Comparison of ENCODE assay signal across 8 cellular contexts in genomic region chr19:632228-633067, GRCh38. TPM values are rescaled to one million over a fixed set of nuclear protein-coding genes. Genes with fewer than 3 reads are reported as not detected.
DNase-seq lines count a peak whose midpoint lies in the region; ATAC-seq, FAIRE-seq and TF ChIP-seq lines count a peak whose summit lies in the region.

No MANE protein-coding gene starts in this region.

- no peaks in the 10 kb centered on the region for H3K27me3 Mint-ChIP-seq in activated CD8-positive, alpha-beta memory T cell treated with anti-CD3 and anti-CD28 coated beads, Interleukin-2, amount 10 ng/mL, durations not matched to agents 7 days and 5 days

- no peak for FAIRE-seq in pancreas (lab: Jason Lieb, UNC)

- H3K4me3 ChIP-seq in DOHH2 (ENCODE audit: low read length) = peak overlapping the region; percentile 98
- peak overlapping the region; percentile 97 for H3K4me3 ChIP-seq in Karpas-422 (ENCODE audit: low read length)
- peak overlapping the region; percentile 76 for H3K4me3 ChIP-seq in fibroblast of the aortic adventitia (ENCODE audit: low read depth, low read length)
- H3K4me3 ChIP-seq in pancreas = peak overlapping the region; percentile 74 to 99 (median 84)

- H3K27ac ChIP-seq in DOHH2 (ENCODE audit: low read depth, low read length) = peak overlapping the region; percentile 44
- H3K27ac ChIP-seq in Karpas-422 (ENCODE audit: low read length) = peak overlapping the region; percentile 24; the same call in 1 of the 2 replicates
- no peak overlapping the region for H3K27ac ChIP-seq in pancreas

- H3K27ac Mint-ChIP-seq in activated CD8-positive, alpha-beta memory T cell treated with anti-CD3 and anti-CD28 coated beads, Interleukin-2, amount 10 ng/mL, durations not matched to agents 7 days and 5 days = peak overlapping the region; percentile 88

- H3K9me3 Mint-ChIP-seq in activated CD8-positive, alpha-beta memory T cell treated with anti-CD3 and anti-CD28 coated beads, Interleukin-2, amount 10 ng/mL, durations not matched to agents 7 days and 5 days (ENCODE audit: low read depth) = no peaks in the 10 kb centered on the region

- H3K4me1 Mint-ChIP-seq in activated CD8-positive, alpha-beta memory T cell treated with anti-CD3 and anti-CD28 coated beads, Interleukin-2, amount 10 ng/mL, durations not matched to agents 7 days and 5 days = peaks cover 21% of the 10 kb centered on the region

- CTCF ChIA-PET in activated CD8-positive, alpha-beta memory T cell treated with anti-CD3 and anti-CD28 coated beads, Interleukin-2, amount 10 ng/mL, durations not matched to agents 7 days and 5 days (lab: Charles Lee) = interaction anchor here (1.5 kb wide), 1 partner anchor 49 kb away, joined by 4 read pairs; no protein-coding TSS in a partner anchor

- H3K9me2 ChIP-seq in DOHH2 (replicated peaks; ENCODE audit: control insufficient read depth, low read length) (no peaks in the 10 kb centered on the region), Karpas-422 (replicated peaks; ENCODE audit: insufficient read depth, low read length) (no peaks in the 10 kb centered on the region)

- peaks cover 1% of the 10 kb centered on the region; the same call in 1 of the 2 replicates for H3K27me3 ChIP-seq in DOHH2 (ENCODE audit: control insufficient read depth, low read length)
- no peaks in the 10 kb centered on the region for H3K27me3 ChIP-seq in Karpas-422 (ENCODE audit: low read length)
- H3K27me3 ChIP-seq in pancreas = no peaks in the 10 kb centered on the region

- H3K36me3 ChIP-seq in DOHH2 (ENCODE audit: control insufficient read depth, low read length) (peaks cover 37% of the 10 kb centered on the region), Karpas-422 (ENCODE audit: insufficient read depth, low read length) (peaks cover 10% of the 10 kb centered on the region), pancreas (no peaks in the 10 kb centered on the region)

- H4K20me1 ChIP-seq in DOHH2 (ENCODE audit: control insufficient read depth, insufficient read depth, low read depth, low read length) (peaks cover 4% of the 10 kb centered on the region; the same call in 1 of the 2 replicates), Karpas-422 (ENCODE audit: insufficient read depth, low read depth, low read length) (no peaks in the 10 kb centered on the region)

- TF ChIP-seq CTCF in DOHH2 (IDR thresholded peaks at IDR 0.05; ENCODE audit: low read depth, low read length, poor library complexity, severe bottlenecking) (no peak), fibroblast of the aortic adventitia (IDR thresholded peaks at IDR 0.05; ENCODE audit: insufficient read depth, low read length) (no peak), pancreas (IDR thresholded peaks at IDR 0.05) (no peak)

- ATAC-seq in GM21529 (IDR thresholded peaks at IDR 0.05; ENCODE audit: unreplicated experiment) (peak; percentile 18), pancreas (peak; percentile 3 to 18 (median 7)), sciatic nerve (no peak), GM18858 (IDR thresholded peaks at IDR 0.05; ENCODE audit: unreplicated experiment) (no peak)
- peak; percentile 60 for ATAC-seq in activated CD8-positive, alpha-beta memory T cell treated with anti-CD3 and anti-CD28 coated beads, Interleukin-2, amount 10 ng/mL, durations not matched to agents 7 days and 5 days

- peak; percentile 81 for DNase-seq in Karpas-422
- DNase-seq in activated CD8-positive, alpha-beta memory T cell treated with anti-CD3 and anti-CD28 coated beads, Interleukin-2, amount 10 ng/mL, durations not matched to agents 7 days and 5 days = peak; percentile 69
- DNase-seq in fibroblast of the aortic adventitia (ENCODE audit: low read depth) = peak; percentile 49
- peak in 1 of 6 donors; percentile 79 for DNase-seq in pancreas
- DNase-seq in sciatic nerve (ENCODE audit: low spot score) = no peak

- H3K4me2 ChIP-seq in DOHH2 (ENCODE audit: low read length) = peak overlapping the region; percentile 88
- H3K4me2 ChIP-seq in Karpas-422 (ENCODE audit: low read depth, low read length, poor library complexity, severe bottlenecking) = peak overlapping the region; percentile 83

- H3K4me1 ChIP-seq in DOHH2 (ENCODE audit: control insufficient read depth, low read length) (peaks cover 25% of the 10 kb centered on the region), Karpas-422 (ENCODE audit: low read length) (peaks cover 14% of the 10 kb centered on the region), pancreas (peaks cover 0 to 5% (median 4%) of the 10 kb centered on the region in 3 donors)

- WGBS in pancreas, 2 donors = 17% methylated on average over 44 to 47 of the region's 47 CpGs

- no peaks in the 10 kb centered on the region for H3K9me3 ChIP-seq in DOHH2 (ENCODE audit: control insufficient read depth, insufficient read depth, low read length)
- H3K9me3 ChIP-seq in Karpas-422 (ENCODE audit: low read length) = no peaks in the 10 kb centered on the region
- no peaks in the 10 kb centered on the region for H3K9me3 ChIP-seq in pancreas

- peak overlapping the region; percentile 83 for H2AFZ ChIP-seq in Karpas-422 (ENCODE audit: low read length)

- peak overlapping the region; percentile 92 for H3K9ac ChIP-seq in Karpas-422 (ENCODE audit: low read length)

- intact Hi-C loops in pancreas (cut with DNase I) = no loop called here
- intact Hi-C loops in sciatic nerve (cut with DNase I) = no loop called here

- peaks cover 11% of the 10 kb centered on the region for H3K36me3 Mint-ChIP-seq in activated CD8-positive, alpha-beta memory T cell treated with anti-CD3 and anti-CD28 coated beads, Interleukin-2, amount 10 ng/mL, durations not matched to agents 7 days and 5 days

- H3K4me3 Mint-ChIP-seq in activated CD8-positive, alpha-beta memory T cell treated with anti-CD3 and anti-CD28 coated beads, Interleukin-2, amount 10 ng/mL, durations not matched to agents 7 days and 5 days = peak overlapping the region; percentile 95

- H3K79me2 ChIP-seq in DOHH2 (ENCODE audit: control insufficient read depth, low read length) = peaks cover 59% of the 10 kb centered on the region
- peaks cover 46% of the 10 kb centered on the region for H3K79me2 ChIP-seq in Karpas-422 (ENCODE audit: low read length)

- H3F3A ChIP-seq in DOHH2 (ENCODE audit: control insufficient read depth, insufficient read depth) = no peaks in the 10 kb centered on the region; the same call in 1 of the 2 replicates

RNA-seq across cellular contexts. Expression of gene POLRMT, which starts 0.9 kb away (rescaled TPM):
- 51.5 and 60.6 TPM in 2 replicates for total RNA-seq in Karpas-422 (2014; rRNA removed; shearing (Covaris generic); ENCODE audit: low replicate concordance)
- total RNA-seq in activated CD8-positive, alpha-beta memory T cell treated with anti-CD3 and anti-CD28 coated beads, Interleukin-2, amount 10 ng/mL, durations not matched to agents 7 days and 5 days = 10 to 100 TPM; 65.0 to 68.1 TPM
- total RNA-seq in fibroblast of the aortic adventitia (ENCODE audit: low replicate concordance) (13.5 and 22.0 TPM in 2 replicates), pancreas (10 to 100 TPM; 19.3 to 34.7 (median 24.7) TPM), sciatic nerve (36.1 TPM)
- polyA plus RNA-seq in pancreas = 100 to 1,000 TPM in 1 of 2 donors, 10 to 100 TPM in 1; 95.3 to 101 TPM

RNA-seq across cellular contexts. Expression of gene FGF22, which starts 7.2 kb away (rescaled TPM):
- not detected in 2 replicates for total RNA-seq in Karpas-422 (2014; rRNA removed; shearing (Covaris generic); ENCODE audit: low replicate concordance)
- not detected for total RNA-seq in activated CD8-positive, alpha-beta memory T cell treated with anti-CD3 and anti-CD28 coated beads, Interleukin-2, amount 10 ng/mL, durations not matched to agents 7 days and 5 days
- total RNA-seq in fibroblast of the aortic adventitia (ENCODE audit: low replicate concordance) (0.27 TPM in 1 of 2 replicates, not detected in the other), pancreas (under 1 TPM in 4 of 6 donors, not detected in 2; 0.12 to 0.25 (median 0.23) TPM), sciatic nerve (3.2 TPM)
- under 1 TPM; 0.45 to 0.53 TPM for polyA plus RNA-seq in pancreas

RNA-seq across cellular contexts. Expression of gene RNF126, which starts 30.6 kb away (rescaled TPM):
- total RNA-seq in Karpas-422 (2014; rRNA removed; shearing (Covaris generic); ENCODE audit: low replicate concordance) = 36.5 and 66.5 TPM in 2 replicates
- 10 to 100 TPM; 76.9 to 83.0 TPM for total RNA-seq in activated CD8-positive, alpha-beta memory T cell treated with anti-CD3 and anti-CD28 coated beads, Interleukin-2, amount 10 ng/mL, durations not matched to agents 7 days and 5 days
- 24.5 and 28.9 TPM in 2 replicates for total RNA-seq in fibroblast of the aortic adventitia (ENCODE audit: low replicate concordance)
- 10 to 100 TPM; 11.9 to 21.5 (median 16.5) TPM for total RNA-seq in pancreas
- 10 to 100 TPM; 31.7 to 33.7 TPM for polyA plus RNA-seq in pancreas
- 33.1 TPM for total RNA-seq in sciatic nerve

RNA-seq across cellular contexts. Expression of gene HCN2, which starts 42.8 kb away (rescaled TPM):
- total RNA-seq in Karpas-422 (2014; rRNA removed; shearing (Covaris generic); ENCODE audit: low replicate concordance) = not detected in 2 replicates
- total RNA-seq in activated CD8-positive, alpha-beta memory T cell treated with anti-CD3 and anti-CD28 coated beads, Interleukin-2, amount 10 ng/mL, durations not matched to agents 7 days and 5 days = under 1 TPM; 0.67 to 0.75 TPM
- total RNA-seq in fibroblast of the aortic adventitia (ENCODE audit: low replicate concordance) = 0.08 and 0.63 TPM in 2 replicates
- under 1 TPM; 0.12 to 0.46 (median 0.18) TPM for total RNA-seq in pancreas
- polyA plus RNA-seq in pancreas = under 1 TPM; 0.27 to 0.82 TPM
- total RNA-seq in sciatic nerve = 0.27 TPM

RNA-seq across cellular contexts. Expression of gene FSTL3, which starts 43.7 kb away (rescaled TPM):
- 2.3 and 3.0 TPM in 2 replicates for total RNA-seq in Karpas-422 (2014; rRNA removed; shearing (Covaris generic); ENCODE audit: low replicate concordance)
- 1 to 10 TPM; 2.2 to 3.1 TPM for total RNA-seq in activated CD8-positive, alpha-beta memory T cell treated with anti-CD3 and anti-CD28 coated beads, Interleukin-2, amount 10 ng/mL, durations not matched to agents 7 days and 5 days
- total RNA-seq in fibroblast of the aortic adventitia (ENCODE audit: low replicate concordance) (14.8 and 148 TPM in 2 replicates), pancreas (100 to 1,000 TPM in 1 of 6 donors, 10 to 100 TPM in 3, 1 to 10 TPM in 2; 6.6 to 148 (median 18.4) TPM), sciatic nerve (108 TPM)
- 100 to 1,000 TPM in 1 of 2 donors, 10 to 100 TPM in 1; 24.1 to 119 TPM for polyA plus RNA-seq in pancreas

Comparison
In these comparisons a context has a peak if more than half of its experiments do, and no peak if none do; other contexts are left out.
1. H3K27ac ChIP-seq: peak in DOHH2 (single experiment) and Karpas-422 (single experiment); none in pancreas (0 of 4).
2. ATAC-seq: peak in GM21529 (single experiment), activated CD8-positive, alpha-beta memory T cell treated with anti-CD3 and anti-CD28 coated beads, Interleukin-2, amount 10 ng/mL, durations not matched to agents 7 days and 5 days (single experiment) and pancreas (4 of 4); none in sciatic nerve (single experiment) and GM18858 (single experiment).
3. Peak in every context shown above with its lines, with median percentiles within 50 percentile points of each other: H3K4me3 ChIP-seq.